Comparison of ENCODE assay signal across 9 cellular contexts in the genomic region with DNA sequence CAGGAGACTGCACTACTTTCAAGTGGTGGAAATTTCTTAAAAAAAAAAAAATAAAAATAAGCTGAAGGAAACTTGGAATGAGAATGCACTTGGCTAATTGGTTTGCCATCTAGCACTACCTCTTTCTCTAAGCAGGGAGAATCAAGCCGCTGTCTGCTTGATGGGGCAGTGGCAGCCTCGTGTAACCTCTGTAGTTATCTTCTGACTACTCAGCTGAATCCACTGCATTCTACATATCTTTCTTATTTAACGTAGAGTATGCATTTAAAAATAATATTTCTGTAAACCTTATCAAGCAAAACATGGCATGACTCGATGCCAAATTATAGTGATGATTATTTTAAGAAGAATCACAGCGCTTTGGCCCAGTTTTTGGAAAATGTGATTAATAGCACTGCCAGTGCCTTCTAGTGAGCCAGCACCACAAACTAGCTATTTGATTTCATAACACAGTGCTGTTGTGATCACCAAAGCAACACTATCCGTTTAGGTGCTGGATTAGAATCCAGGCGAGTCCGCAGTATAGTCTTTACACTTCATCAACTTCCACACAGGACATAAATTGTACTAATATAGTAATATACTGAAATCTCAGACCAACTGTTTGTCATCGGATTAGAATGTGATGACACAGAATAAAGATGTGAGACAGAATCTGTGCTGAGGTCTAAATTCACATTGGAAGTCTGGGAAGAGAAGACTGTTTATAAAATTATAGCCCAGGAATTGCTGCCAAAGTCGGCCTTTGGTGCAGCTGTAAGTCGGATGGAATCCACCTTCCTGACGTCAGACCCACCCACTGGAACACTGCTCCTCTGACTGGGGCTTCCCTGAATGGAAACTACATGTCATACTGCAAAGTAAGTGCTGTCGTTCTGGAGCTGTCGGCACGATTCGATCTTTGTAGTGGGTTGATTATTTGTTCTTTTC.
A peak's percentile ranks its signal among the peaks of the same experiment; 100 is the strongest.
DNase-seq lines count a peak whose midpoint lies in the region; ATAC-seq, FAIRE-seq and TF ChIP-seq lines count a peak whose summit lies in the region.
"Had no signal": no experiment of that assay in that cellular context is flagged by ENCODE, and none has a peak within 500 bp of the region (broad histone marks: within the 10 kb centered on the region; RNA-seq: fewer than 3 reads in every experiment).

No MANE protein-coding gene starts in this region.

- ATAC-seq in HG02759 (IDR thresholded peaks at IDR 0.05; ENCODE audit: unreplicated experiment), result no peak

- FAIRE-seq in H54 (lab: Jason Lieb, UNC), result peak; percentile 93

- TF ChIP-seq POLR2A in H54 (IDR thresholded peaks at IDR 0.05; ENCODE audit: low read depth, low read length), result no peak

- TF ChIP-seq CTCF in astrocyte of the cerebellum (IDR thresholded peaks at IDR 0.05; ENCODE audit: low read depth, low read length, missing control alignments), result no peak

- no peak overlapping the region for H3K4me3 ChIP-seq in astrocyte of the cerebellum (ENCODE audit: low read depth, low read length)
- no peak overlapping the region for H3K4me3 ChIP-seq in skin epidermis

- in situ Hi-C loops in astrocyte of the cerebellum (cut with HindIII; ENCODE audit: low sequenced_read_pairs), result no loop called here

- peak overlapping the region in 13 of 21 experiments; percentile 5 to 79 (median 50) for H3K27ac ChIP-seq in skin epidermis

- DNase-seq in H54 (ENCODE audit: insufficient read length, low spot score) (peak; percentile 23), astrocyte of the cerebellum (ENCODE audit: low read depth) (peak; percentile 92), hepatic stellate cell (ENCODE audit: low spot score) (peak; percentile 41), NCI-H2081 (lab: John Stamatoyannopoulos, UW) (no peak), HuH-7.5 (ENCODE audit: low spot score) (no peak)
- DNase-seq in activated T-cell treated with anti-CD3 and anti-CD28 coated beads, Interleukin-2, amount 50 U/mL, for 48 hours, result no peak
- DNase-seq: NCI-H1092 treated with DMSO at 0.1 percent for 48 hours had no signal

Comparison
In these comparisons a context has a peak if more than half of its experiments do, and no peak if none do; other contexts are left out.
1. DNase-seq: peak in H54 (single experiment), astrocyte of the cerebellum (single experiment) and hepatic stellate cell (single experiment); none in activated T-cell treated with anti-CD3 and anti-CD28 coated beads, Interleukin-2, amount 50 U/mL, for 48 hours (0 of 2), NCI-H2081 (0 of 2) and HuH-7.5 (single experiment).